ENCODE assay signal across 12 cellular contexts in the genomic region with DNA sequence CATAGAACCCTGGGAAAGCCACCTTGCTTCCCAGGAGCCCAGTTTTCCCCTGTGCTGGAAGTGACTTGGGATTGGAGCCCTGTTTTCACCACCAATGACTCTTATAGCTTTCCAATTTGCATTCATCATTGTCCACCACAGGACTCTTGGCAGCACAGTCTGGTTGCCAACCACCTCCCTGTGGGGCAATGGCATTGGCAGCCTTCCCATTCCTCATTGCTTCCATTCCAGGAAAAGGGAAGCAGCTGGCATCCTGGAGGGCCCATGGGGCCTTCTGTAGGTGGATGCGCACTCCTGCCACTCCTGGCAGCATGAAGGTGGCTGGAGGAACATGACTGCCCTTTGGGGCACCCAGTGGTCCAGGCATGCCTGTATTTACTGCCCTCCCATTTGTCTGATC. TPM values are rescaled to one million over a fixed set of nuclear protein-coding genes. Genes with fewer than 3 reads are reported as not detected.
DNase-seq lines count a peak whose midpoint lies in the region; ATAC-seq, FAIRE-seq and TF ChIP-seq lines count a peak whose summit lies in the region.
"Had no signal": no experiment of that assay in that cellular context is flagged by ENCODE, and none has a peak within 500 bp of the region (broad histone marks: within the 10 kb centered on the region; RNA-seq: fewer than 3 reads in every experiment).

No MANE protein-coding gene starts in this region.

- POLR2A ChIA-PET in HepG2 (lab: Yijun Ruan, JAX): no interaction called here
- POLR2A ChIA-PET in Caco-2 (lab: Charles Lee): no interaction called here

- H3K4me1 Mint-ChIP-seq in Caco-2 (ENCODE audit: low read depth, unreplicated experiment): peaks cover 6% of the 10 kb centered on the region

- peak; percentile 64 to 71 (median 69) for DNase-seq in right lobe of liver
- DNase-seq in HepG2 (ENCODE audit: low spot score): no peak
- DNase-seq in ascending aorta (ENCODE audit: low spot score in 2 of 2): peak; percentile 53 to 94
- peak in 32 of 51 donors; percentile 6 to 68 (median 37) for DNase-seq in hypothalamus (lab: John Stamatoyannopoulos, UW)
- no peak for DNase-seq in NOMO-1 (lab: John Stamatoyannopoulos, UW; ENCODE audit: unreplicated experiment in 2 of 2)
- no peak for DNase-seq in Caco-2
- no peak for DNase-seq in Peyer's patch
- DNase-seq: activated CD4-positive, CD25-positive, alpha-beta regulatory T cell treated with anti-CD3 and anti-CD28 coated beads, Interleukin-2, amount 50 U/mL, for 72 hours; H7 had no signal

- BruUV-seq in HepG2 (replicated peaks; lab: Mats Ljungman, UMichigan) (no TSS peak), Caco-2 (replicated peaks; lab: Mats Ljungman, UMichigan) (no TSS peak)

- CTCF ChIA-PET in HepG2 (lab: Yijun Ruan, JAX; ENCODE audit: low intra/inter-chr PET ratio, low total read pairs) (no interaction called here), Caco-2 (lab: Charles Lee) (no interaction called here)

- H3K79me2 ChIP-seq in HepG2 (ENCODE audit: insufficient read depth, low read length): no peaks in the 10 kb centered on the region

- H4K20me1 ChIP-seq in HepG2 (ENCODE audit: insufficient read depth, low read length): no peaks in the 10 kb centered on the region

- H3K4me2 ChIP-seq in HepG2 (ENCODE audit: low read depth, low read length): no peak overlapping the region

- H3K4me3 Mint-ChIP-seq in Caco-2 (ENCODE audit: unreplicated experiment): no peak overlapping the region

- H3K27me3 ChIP-seq in right lobe of liver: no peaks in the 10 kb centered on the region
- peaks cover 3 to 68% of the 10 kb centered on the region in 2 experiments; a peak in 4 of 5 replicates for H3K27me3 ChIP-seq in HepG2 (ENCODE audit: control insufficient read depth in 1 of 2, insufficient read depth in 2 of 2, low read length in 2 of 2)
- no peaks in the 10 kb centered on the region for H3K27me3 ChIP-seq in ascending aorta
- H3K27me3 ChIP-seq in Caco-2 (replicated peaks; ENCODE audit: control insufficient read depth, insufficient read depth, low read length): no peaks in the 10 kb centered on the region
- no peaks in the 10 kb centered on the region for H3K27me3 ChIP-seq in Peyer's patch

- WGBS in right lobe of liver (ENCODE audit: insufficient coverage, low coverage, low lambda C conversion rate, missing lambda C conversion rate): no CpG with 5 or more reads among the region's 1 CpG
- WGBS in HepG2 (ENCODE audit: low lambda C conversion rate): 100% methylated on average over 1 of the region's 1 CpG

- H3K36me3 ChIP-seq in right lobe of liver: no peaks in the 10 kb centered on the region
- no peaks in the 10 kb centered on the region for H3K36me3 ChIP-seq in HepG2 (replicated peaks in 1 of 2; ENCODE audit: control insufficient read depth in 1 of 2, insufficient read depth in 2 of 2, low read length in 2 of 2)
- H3K36me3 ChIP-seq in ascending aorta: peaks cover 24 to 49% of the 10 kb centered on the region in 2 donors
- H3K36me3 ChIP-seq in Caco-2 (ENCODE audit: control insufficient read depth, insufficient read depth, low read length): no peaks in the 10 kb centered on the region
- no peaks in the 10 kb centered on the region for H3K36me3 ChIP-seq in Peyer's patch

- H3K27ac Mint-ChIP-seq in Caco-2 (ENCODE audit: unreplicated experiment): no peak overlapping the region

- no peaks in the 10 kb centered on the region for H3K36me3 Mint-ChIP-seq in Caco-2 (ENCODE audit: insufficient read depth, unreplicated experiment)

- TF ChIP-seq EP300 in HepG2 (IDR thresholded peaks at IDR 0.05; ENCODE audit: low read depth in 2 of 2, low read length in 2 of 2) (no peak), HepG2 (CRISPR knock-in tag; IDR thresholded peaks at IDR 0.05; ENCODE audit: borderline replicate concordance) (no peak)

- ATAC-seq in right lobe of liver (peak; percentile 22 to 79 (median 74)), HepG2 (no peak), HG03108 (IDR thresholded peaks at IDR 0.05; ENCODE audit: unreplicated experiment) (no peak)

- H3K4me1 ChIP-seq in right lobe of liver: no peaks in the 10 kb centered on the region
- H3K4me1 ChIP-seq in HepG2 (ENCODE audit: insufficient read depth, low read length): no peaks in the 10 kb centered on the region
- H3K4me1 ChIP-seq in ascending aorta: peaks cover 29 to 59% of the 10 kb centered on the region in 2 donors
- no peaks in the 10 kb centered on the region for H3K4me1 ChIP-seq in Caco-2
- no peaks in the 10 kb centered on the region for H3K4me1 ChIP-seq in Peyer's patch

- peaks cover 12% of the 10 kb centered on the region for H3K27me3 Mint-ChIP-seq in Caco-2 (ENCODE audit: insufficient read depth, unreplicated experiment)

- TF ChIP-seq RAD21 in HepG2 (CRISPR knock-in tag; IDR thresholded peaks at IDR 0.05): no peak

- H3K4me3 ChIP-seq in right lobe of liver (no peak overlapping the region), HepG2 (replicated peaks in 1 of 3; ENCODE audit: insufficient read depth in 1 of 3, low read depth in 2 of 3, low read length in 3 of 3) (no peak overlapping the region), ascending aorta (no peak overlapping the region), Caco-2 (ENCODE audit: low read depth, low read length) (no peak overlapping the region), Peyer's patch (no peak overlapping the region)

- H3K9me3 ChIP-seq in right lobe of liver (no peaks in the 10 kb centered on the region), HepG2 (ENCODE audit: low read length) (no peaks in the 10 kb centered on the region), ascending aorta (no peaks in the 10 kb centered on the region), Caco-2 (no peaks in the 10 kb centered on the region), Peyer's patch (no peaks in the 10 kb centered on the region)

- H2AFZ ChIP-seq in HepG2 (ENCODE audit: low read length): no peak overlapping the region

- H3K27ac ChIP-seq in right lobe of liver (no peak overlapping the region), HepG2 (ENCODE audit: extremely low read length, insufficient read depth, low read length) (no peak overlapping the region), ascending aorta (peak overlapping the region; percentile 96 to 98), Peyer's patch (peak overlapping the region in 1 of 4 donors; percentile 2)

- TF ChIP-seq CTCF in right lobe of liver (IDR thresholded peaks at IDR 0.05): no peak
- no peak for TF ChIP-seq CTCF in HepG2 (CRISPR knock-in tag; IDR thresholded peaks at IDR 0.05)
- no peak for TF ChIP-seq CTCF in ascending aorta (IDR thresholded peaks at IDR 0.05)
- no peak for TF ChIP-seq CTCF in Caco-2 (IDR thresholded peaks at IDR 0.05; ENCODE audit: insufficient read depth in 1 of 2, low read depth in 1 of 2, low read length in 1 of 2, severe bottlenecking in 1 of 2, unreplicated experiment in 1 of 2)
- TF ChIP-seq CTCF in Peyer's patch (IDR thresholded peaks at IDR 0.05): no peak

- H3K9me3 Mint-ChIP-seq in Caco-2 (ENCODE audit: unreplicated experiment): no peaks in the 10 kb centered on the region

- no peak for FAIRE-seq in HepG2 (lab: Jason Lieb, UNC)
- FAIRE-seq: bronchial epithelial cell, islet of Langerhans had no signal

- no peak overlapping the region for H3K9ac ChIP-seq in HepG2 (ENCODE audit: insufficient read depth, low read depth, low read length)

- intact Hi-C loops in right lobe of liver (cut with DNase I) (no loop called here), HepG2 (cut with micrococcal nuclease; ENCODE audit: unreplicated experiment) (no loop called here), ascending aorta (cut with DNase I) (loop anchor here (1.0 to 2.0 kb wide), 3 partner anchors 17 to 30 kb away; no protein-coding TSS in a partner anchor), Caco-2 (cut with micrococcal nuclease; ENCODE audit: unreplicated experiment) (no loop called here)

- TF ChIP-seq POLR2A in right lobe of liver (IDR thresholded peaks at IDR 0.05) (no peak), HepG2 (IDR thresholded peaks at IDR 0.05; ENCODE audit: insufficient read depth in 1 of 2, low read depth in 2 of 2, low read length in 2 of 2) (no peak), Peyer's patch (IDR thresholded peaks at IDR 0.05) (no peak)

- in situ Hi-C loops in HepG2 (cut with HindIII; ENCODE audit: extremely low pct_ligation_motif_present, low pct_unique_long_range_greater_than_20kb): no loop called here

TF ChIP-seq in HepG2, 621 proteins besides CTCF, POLR2A, EP300 and RAD21 (continues in another document):
- TF ChIP-seq SRY (CRISPR knock-in tag; IDR thresholded peaks at IDR 0.05) (no peak), YY1 (IDR thresholded peaks at IDR 0.05; ENCODE audit: insufficient read depth, insufficient replicate concordance, low read depth, low read length) (no peak), ETV5 (CRISPR knock-in tag; IDR thresholded peaks at IDR 0.05; ENCODE audit: borderline replicate concordance) (no peak), ADNP (CRISPR knock-in tag; IDR thresholded peaks at IDR 0.05) (no peak)

RNA-seq across cellular contexts. Expression of a gene that starts 57.7 kb away (rescaled TPM):
- 10 to 100 TPM; 17.7 to 28.3 (median 23.1) TPM for total RNA-seq in right lobe of liver
- total RNA-seq in HepG2 (2016; rRNA removed; fragmentation: Illumina TruSeq; extraction: Trizol): 38.1 and 41.2 TPM in 2 replicates
- 1.8 and 3.1 TPM in 2 replicates for total RNA-seq in HepG2 (2016; cell fraction: cytosol; rRNA removed; fragmentation: Illumina TruSeq; extraction: Trizol; ENCODE audit: low read depth)
- total RNA-seq in HepG2 (2016; cell fraction: insoluble cytoplasmic fraction; rRNA removed; fragmentation: Illumina TruSeq; extraction: Trizol): 30.7 and 45.0 TPM in 2 replicates
- 14.6 and 17.1 TPM in 2 replicates for total RNA-seq in HepG2 (2016; cell fraction: membrane; rRNA removed; fragmentation: Illumina TruSeq; extraction: Trizol)
- total RNA-seq in HepG2 (2016; cell fraction: nucleus; rRNA removed; fragmentation: Illumina TruSeq; extraction: Trizol): 28.2 and 28.4 TPM in 2 replicates
- 40.0 and 40.3 TPM in 2 replicates for polyA plus RNA-seq in HepG2 (2011; rRNA removed)
- polyA plus RNA-seq in HepG2 (2011; cell fraction: cytosol; rRNA removed): 19.1 and 23.6 TPM in 2 replicates
- polyA plus RNA-seq in HepG2 (2011; cell fraction: nucleus; rRNA removed): 21.4 and 22.7 TPM in 2 replicates
- polyA plus RNA-seq in HepG2 (2012): 16.6 and 17.3 TPM in 2 replicates
- 0.72 and 0.80 TPM in 2 replicates for polyA plus RNA-seq in HepG2 (2016; cell fraction: cytosol; fragmentation: Illumina TruSeq; extraction: Trizol; ENCODE audit: low read depth)
- 19.0 and 20.2 TPM in 2 replicates for polyA plus RNA-seq in HepG2 (2016; cell fraction: insoluble cytoplasmic fraction; fragmentation: Illumina TruSeq; extraction: Trizol; ENCODE audit: low read depth)
- 4.2 and 4.6 TPM in 2 replicates for polyA plus RNA-seq in HepG2 (2016; cell fraction: membrane; fragmentation: Illumina TruSeq; extraction: Trizol; ENCODE audit: low read depth)
- 19.1 and 25.5 TPM in 2 replicates for polyA plus RNA-seq in HepG2 (2016; cell fraction: nucleus; fragmentation: Illumina TruSeq; extraction: Trizol; ENCODE audit: insufficient read depth, low read depth)
- 110 and 233 TPM in 2 replicates for polyA minus RNA-seq in HepG2 (2011; rRNA and poly(A)+ RNA removed; ENCODE audit: low replicate concordance)
- 70.9 and 90.9 TPM in 2 replicates for polyA minus RNA-seq in HepG2 (2011; cell fraction: cytosol; rRNA and poly(A)+ RNA removed)
- polyA minus RNA-seq in HepG2 (2011; cell fraction: nucleus; rRNA and poly(A)+ RNA removed): 58.1 and 77.1 TPM in 2 replicates
- 57.0 TPM for total RNA-seq in ascending aorta
- total RNA-seq in Caco-2 (2022): 33.5 and 41.0 TPM in 2 replicates
- total RNA-seq in Peyer's patch: 10 to 100 TPM; 28.1 to 48.2 (median 43.0) TPM

Comparison
In these comparisons a context has a peak if more than half of its experiments do, and no peak if none do; other contexts are left out.
1. ATAC-seq: peak in right lobe of liver (4 of 4); none in HepG2 (single experiment) and HG03108 (single experiment).
2. DNase-seq: peak in right lobe of liver (3 of 3), ascending aorta (2 of 2) and hypothalamus (32 of 51); none in HepG2 (single experiment), NOMO-1 (0 of 2), Caco-2 (0 of 2) and Peyer's patch (0 of 3).
3. H3K27ac ChIP-seq: peak in ascending aorta (2 of 2); none in right lobe of liver (0 of 3) and HepG2 (single experiment).